26 cellular contexts compared by ENCODE assay signal in genomic region chr9:123696476-123696875, GRCh38.
"Had no signal": no experiment of that assay in that cellular context is flagged by ENCODE, and none has a peak within 500 bp of the region (broad histone marks: within the 10 kb centered on the region; RNA-seq: fewer than 3 reads in every experiment).

No MANE protein-coding gene starts in this region.

- ATAC-seq: activated naive CD8-positive, alpha-beta T cell treated with anti-CD3 and anti-CD28 coated beads, Interleukin-2, amount 50 U/mL, for 24 hours; esophagus mucosa; foreskin keratinocyte; natural killer cell; pancreas; stimulated activated naive CD8-positive, alpha-beta T cell treated with anti-CD3 and anti-CD28 coated beads, Interleukin-15, Interleukin-2, amounts not matched to agents 100 U/mL and 50 U/mL, for 24 hours; T-helper 17 cell; upper lobe of right lung had no signal

- DNase-seq: activated CD4-positive, alpha-beta memory T cell treated with anti-CD3 and anti-CD28 coated beads for 36 hours; activated CD4-positive, alpha-beta T cell treated with anti-CD3 and anti-CD28 coated beads for 48 hours; activated CD4-positive, CD25-positive, alpha-beta regulatory T cell; activated gamma-delta T cell; activated naive CD4-positive, alpha-beta T cell treated with anti-CD3 and anti-CD28 coated beads, Interleukin-2, amount 50 U/mL, for 16 hours; activated naive CD8-positive, alpha-beta T cell treated with anti-CD3 and anti-CD28 coated beads, Interleukin-2, amount 50 U/mL, for 24 hours; activated T-cell treated with anti-CD3 and anti-CD28 coated beads for 4 hours; anterior cingulate cortex; caudate nucleus; effector CD4-positive, alpha-beta T cell; foreskin keratinocyte; kidney glomerular epithelial cell; left ventricle myocardium inferior; natural killer cell; pancreas; psoas muscle; stimulated activated CD4-positive, alpha-beta T cell treated with anti-CD3 and anti-CD28 coated beads, Interleukin-12 subunit alpha, Interleukin-12 subunit beta, amount 100 ng/mL, for 4 hours; stimulated activated CD4-positive, alpha-beta T cell treated with anti-CD3 and anti-CD28 coated beads, Interleukin-4, amount 100 ng/mL, for 4 hours; stimulated activated naive CD8-positive, alpha-beta T cell treated with anti-CD3 and anti-CD28 coated beads, Interleukin-15, Interleukin-2, amounts not matched to agents 100 U/mL and 50 U/mL, for 24 hours; substantia nigra; T-helper 17 cell; thyroid gland; upper lobe of right lung had no signal

- H3K36me3 ChIP-seq: left ventricle myocardium inferior, neutrophil, pancreas, right atrium auricular region, thyroid gland, upper lobe of right lung had no signal

- H3K27ac ChIP-seq: foreskin keratinocyte, left ventricle myocardium inferior, neutrophil, pancreas, psoas muscle, right atrium auricular region, thyroid gland, upper lobe of right lung had no signal

- H3K9me3 ChIP-seq: neutrophil, pancreas, psoas muscle, right atrium auricular region, thyroid gland, upper lobe of right lung had no signal

- H3K27me3 ChIP-seq: foreskin keratinocyte, neutrophil, right atrium auricular region, thyroid gland, upper lobe of right lung had no signal

- H3K4me3 ChIP-seq: left ventricle myocardium inferior, pancreas, psoas muscle, right atrium auricular region, thyroid gland, upper lobe of right lung had no signal

- H3K4me1 ChIP-seq: foreskin keratinocyte, pancreas, right atrium auricular region, thyroid gland, upper lobe of right lung had no signal
